28 cellular contexts compared by ENCODE assay signal in genomic region chr11:93823210-93823609, GRCh38. TPM values are rescaled to one million over a fixed set of nuclear protein-coding genes. Genes with fewer than 3 reads are reported as not detected.
"Had no signal": no experiment of that assay in that cellular context is flagged by ENCODE, and none has a peak within 500 bp of the region (broad histone marks: within the 10 kb centered on the region; RNA-seq: fewer than 3 reads in every experiment).

No MANE protein-coding gene starts in this region.

- H3K4me1 Mint-ChIP-seq: immature natural killer cell, mesothelial cell of epicardium had no signal

- DNase-seq: dermis blood vessel endothelial cell; dorsolateral prefrontal cortex; effector CD4-positive, alpha-beta T cell; effector memory CD4-positive, alpha-beta T cell; foreskin keratinocyte; heart left ventricle; hypothalamus; immature natural killer cell; islet precursor cell; kidney; kidney glomerular epithelial cell; left colon; left ventricle myocardium inferior; lower lobe of right lung; mesenchymal stem cell; mucosa of descending colon had no signal

- H3K36me3 ChIP-seq: esophagus muscularis mucosa, heart left ventricle, left ventricle myocardium inferior, lower lobe of right lung had no signal

- H3K79me2 ChIP-seq: hepatocyte had no signal

- H3K27me3 ChIP-seq: dorsolateral prefrontal cortex, esophagus muscularis mucosa, foreskin keratinocyte, gastroesophageal sphincter, heart left ventricle, hepatocyte had no signal

- H3K9me3 Mint-ChIP-seq: mesothelial cell of epicardium had no signal

- H3K27ac ChIP-seq: coronary artery, dorsolateral prefrontal cortex, esophagus muscularis mucosa, foreskin keratinocyte, gastroesophageal sphincter, heart left ventricle, hepatocyte, left ventricle myocardium inferior, lower lobe of right lung had no signal

- ATAC-seq: foreskin keratinocyte, gastroesophageal sphincter, heart left ventricle, left colon, left lobe of liver, lower lobe of right lung, mucosa of descending colon had no signal

- H3K4me1 ChIP-seq: foreskin keratinocyte, gastroesophageal sphincter, lower lobe of right lung had no signal

- H3K4me3 Mint-ChIP-seq: immature natural killer cell, mesothelial cell of epicardium had no signal

- H2AFZ ChIP-seq: hepatocyte had no signal

- H3K36me3 Mint-ChIP-seq: mesothelial cell of epicardium had no signal

- FAIRE-seq: colon, endothelial cell of umbilical vein, frontal cortex, kidney had no signal

- H3K4me3 ChIP-seq: coronary artery, dorsolateral prefrontal cortex, esophagus muscularis mucosa, gastroesophageal sphincter, heart left ventricle, hepatocyte, left ventricle myocardium inferior, lower lobe of right lung, mucosa of descending colon had no signal

- H3K9me3 ChIP-seq: esophagus muscularis mucosa, gastroesophageal sphincter, heart left ventricle, left ventricle myocardium inferior, lower lobe of right lung, mucosa of descending colon had no signal

- H3K4me2 ChIP-seq: hepatocyte had no signal

- H3K27ac Mint-ChIP-seq: immature natural killer cell, mesothelial cell of epicardium had no signal

RNA-seq across cellular contexts. Expression of gene VSTM5, which starts 27.2 kb away (rescaled TPM):
- total RNA-seq: dermis blood vessel endothelial cell, endothelial cell of umbilical vein, left lobe of liver, left ventricle myocardium inferior, lower lobe of right lung, lung microvascular endothelial cell, mesenteric fat pad, mesothelial cell of epicardium, myocyte had no signal
- polyA plus RNA-seq: immature natural killer cell had no signal
